In the genomic region with DNA sequence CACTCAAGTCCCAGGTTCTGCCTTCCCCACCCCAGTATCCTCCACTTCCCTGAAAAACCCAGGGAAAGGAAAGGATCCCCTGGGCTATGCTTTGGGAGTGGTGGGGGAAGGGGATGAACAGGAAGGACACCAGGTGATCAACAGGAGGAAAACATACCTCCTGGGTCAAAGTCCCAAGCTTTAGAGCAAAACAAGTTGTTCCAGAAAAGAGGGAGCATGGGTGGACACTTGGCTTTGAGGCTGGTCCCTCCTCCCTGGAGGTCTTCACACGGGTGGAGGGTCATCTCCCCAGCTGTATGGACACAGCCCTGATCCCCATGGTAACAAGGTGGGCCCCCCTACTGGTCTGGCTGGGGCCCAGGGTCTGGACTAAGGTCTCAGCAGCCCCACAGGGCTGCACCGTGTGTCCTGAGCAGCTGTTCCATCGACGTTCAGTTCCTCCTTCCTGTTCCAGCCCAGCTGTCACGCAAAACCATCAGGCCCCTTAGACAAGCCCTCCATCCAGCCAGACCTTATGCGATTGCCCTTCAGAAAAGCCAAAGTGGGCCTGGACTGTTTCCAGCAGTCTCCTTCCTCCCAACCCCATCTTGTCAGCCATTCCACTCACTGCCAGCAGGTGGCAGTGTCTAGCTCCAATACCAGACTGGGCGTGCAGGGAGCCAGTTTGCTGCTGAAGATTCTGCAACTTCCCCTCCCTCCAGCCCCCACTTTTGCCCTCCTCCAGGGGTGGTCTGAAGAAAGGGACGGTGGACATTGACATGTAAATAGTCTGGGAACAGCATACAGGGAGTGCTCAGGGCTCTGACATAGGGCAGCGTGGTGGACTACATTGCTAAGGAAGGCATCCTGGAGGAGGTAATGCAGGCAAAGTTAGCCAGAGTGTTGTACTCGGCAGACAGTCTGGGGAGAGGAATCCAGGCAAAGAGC, we compare ENCODE assay signal across 8 cellular contexts. TPM values are rescaled to one million over a fixed set of nuclear protein-coding genes. Genes with fewer than 3 reads are reported as not detected.
DNase-seq lines count a peak whose midpoint lies in the region; ATAC-seq and TF ChIP-seq lines count a peak whose summit lies in the region.

No MANE protein-coding gene starts in this region.

- H3K9me3 ChIP-seq in neutrophil, result no peaks in the 10 kb centered on the region
- H3K9me3 ChIP-seq in thoracic aorta, result no peaks in the 10 kb centered on the region

- in situ Hi-C loops in KBM-7 (cut with MboI; ENCODE audit: low pct_unique_long_range_greater_than_20kb, low sequenced_read_pairs), result loop anchor here (25.0 kb wide), 1 partner anchor 520 kb away; no protein-coding TSS in a partner anchor

- H3K36me3 ChIP-seq in neutrophil, result no peaks in the 10 kb centered on the region
- H3K36me3 ChIP-seq in thoracic aorta, result no peaks in the 10 kb centered on the region

- H3K4me3 ChIP-seq in neutrophil (ENCODE audit: low read depth in 1 of 2, low read length in 1 of 2), result no peak overlapping the region
- no peak overlapping the region for H3K4me3 ChIP-seq in thoracic aorta

- peak; percentile 91 for TF ChIP-seq CTCF in RWPE1 (conservative IDR thresholded peaks at IDR 0.05; ENCODE audit: low read depth)
- peak; percentile 86 for TF ChIP-seq CTCF in foreskin keratinocyte (conservative IDR thresholded peaks at IDR 0.05)
- peak; percentile 82 for TF ChIP-seq CTCF in neutrophil (IDR thresholded peaks at IDR 0.05)
- peak; percentile 89 for TF ChIP-seq CTCF in thoracic aorta (IDR thresholded peaks at IDR 0.05)

- DNase-seq in AG20443 (ENCODE audit: low spot score), result peak; percentile 85
- DNase-seq in KBM-7, result peak; percentile 90
- peak; percentile 73 for DNase-seq in RWPE1 (ENCODE audit: low spot score)
- peak; percentile 61 for DNase-seq in activated T-helper 2 cell treated with anti-CD3 and anti-CD28 coated beads, Interferon-gamma antibody, Interleukin-2, Interleukin-4, amounts not matched to agents 10 μg/mL and 5 μg/mL and 100 μg/mL, durations not matched to agents 14 hours and 24 hours and 36 hours (ENCODE audit: low spot score)
- peak in 1 of 2 donors; percentile 39 for DNase-seq in foreskin keratinocyte
- DNase-seq in thoracic aorta (ENCODE audit: low spot score), result peak; percentile 52

- H3K27me3 ChIP-seq in foreskin keratinocyte (peaks cover 10% of the 10 kb centered on the region), neutrophil (no peaks in the 10 kb centered on the region), thoracic aorta (replicated peaks; ENCODE audit: insufficient read depth) (no peaks in the 10 kb centered on the region)

- peak; percentile 71 for ATAC-seq in GM19023 (IDR thresholded peaks at IDR 0.05; ENCODE audit: unreplicated experiment)
- ATAC-seq in foreskin keratinocyte, result peak; percentile 21
- no peak for ATAC-seq in thoracic aorta (ENCODE audit: insufficient number of reproducible peaks, low FRiP score, low read depth)

- no peaks in the 10 kb centered on the region for H3K36me3 Mint-ChIP-seq in activated T-helper 2 cell treated with anti-CD3 and anti-CD28 coated beads, Interferon-gamma antibody, Interleukin-2, Interleukin-4, amounts not matched to agents 10 μg/mL and 5 μg/mL and 100 μg/mL, durations not matched to agents 14 hours and 24 hours and 36 hours (ENCODE audit: low read depth)

- no peak overlapping the region for H3K27ac ChIP-seq in RWPE1
- H3K27ac ChIP-seq in foreskin keratinocyte, result no peak overlapping the region
- no peak overlapping the region for H3K27ac ChIP-seq in neutrophil
- no peak overlapping the region for H3K27ac ChIP-seq in thoracic aorta

- H3K9me3 Mint-ChIP-seq in activated T-helper 2 cell treated with anti-CD3 and anti-CD28 coated beads, Interferon-gamma antibody, Interleukin-2, Interleukin-4, amounts not matched to agents 10 μg/mL and 5 μg/mL and 100 μg/mL, durations not matched to agents 14 hours and 24 hours and 36 hours, result no peaks in the 10 kb centered on the region

- no peak overlapping the region for H3K4me3 Mint-ChIP-seq in activated T-helper 2 cell treated with anti-CD3 and anti-CD28 coated beads, Interferon-gamma antibody, Interleukin-2, Interleukin-4, amounts not matched to agents 10 μg/mL and 5 μg/mL and 100 μg/mL, durations not matched to agents 14 hours and 24 hours and 36 hours (ENCODE audit: low read depth)

- CTCF ChIA-PET in RWPE1 (lab: Yijun Ruan, JAX), result interaction anchor here (0.5 to 3.0 kb wide), 22 partner anchors 8 to 1727 kb away, joined by 3 to 23 read pairs (median 4); no protein-coding TSS in a partner anchor

- H3K27ac Mint-ChIP-seq in activated T-helper 2 cell treated with anti-CD3 and anti-CD28 coated beads, Interferon-gamma antibody, Interleukin-2, Interleukin-4, amounts not matched to agents 10 μg/mL and 5 μg/mL and 100 μg/mL, durations not matched to agents 14 hours and 24 hours and 36 hours, result no peak overlapping the region

- POLR2A ChIA-PET in RWPE1 (lab: Yijun Ruan, JAX; ENCODE audit: low non-redundant PET), result interaction anchor here (1.0 kb wide), 1 partner anchor 14 kb away, joined by 4 read pairs; no protein-coding TSS in a partner anchor

- H3K27me3 Mint-ChIP-seq in activated T-helper 2 cell treated with anti-CD3 and anti-CD28 coated beads, Interferon-gamma antibody, Interleukin-2, Interleukin-4, amounts not matched to agents 10 μg/mL and 5 μg/mL and 100 μg/mL, durations not matched to agents 14 hours and 24 hours and 36 hours (ENCODE audit: low read depth), result peaks cover 5% of the 10 kb centered on the region

- H3K4me1 Mint-ChIP-seq in activated T-helper 2 cell treated with anti-CD3 and anti-CD28 coated beads, Interferon-gamma antibody, Interleukin-2, Interleukin-4, amounts not matched to agents 10 μg/mL and 5 μg/mL and 100 μg/mL, durations not matched to agents 14 hours and 24 hours and 36 hours (ENCODE audit: low read depth), result no peaks in the 10 kb centered on the region

- intact Hi-C loops in activated T-helper 2 cell treated with anti-CD3 and anti-CD28 coated beads, Interferon-gamma antibody, Interleukin-2, Interleukin-4, amounts not matched to agents 10 μg/mL and 5 μg/mL and 100 μg/mL, durations not matched to agents 14 hours and 24 hours and 36 hours (cut with micrococcal nuclease), result loop anchor here (1.0 kb wide), 1 partner anchor 71 kb away; no protein-coding TSS in a partner anchor

- H3K4me1 ChIP-seq in foreskin keratinocyte (peaks cover 13% of the 10 kb centered on the region), neutrophil (ENCODE audit: control insufficient read depth in 1 of 2, insufficient read depth in 1 of 2, low read depth in 1 of 2, low read length in 1 of 2) (no peaks in the 10 kb centered on the region), thoracic aorta (ENCODE audit: control insufficient read depth in 1 of 2, low read depth in 2 of 2) (peaks cover 19 to 38% of the 10 kb centered on the region in 2 donors)

RNA-seq across cellular contexts. Expression of a gene that starts 2.9 kb away (rescaled TPM):
- not detected in 2 replicates for total RNA-seq in activated T-helper 2 cell treated with anti-CD3 and anti-CD28 coated beads, Interferon-gamma antibody, Interleukin-2, Interleukin-4, amounts not matched to agents 10 μg/mL and 5 μg/mL and 100 μg/mL, durations not matched to agents 14 hours and 24 hours and 36 hours
- 0.46 and 0.65 TPM in 2 replicates for total RNA-seq in foreskin keratinocyte
- polyA plus RNA-seq in foreskin keratinocyte, result 0.66 and 0.85 TPM in 2 replicates
- not detected for total RNA-seq in thoracic aorta

RNA-seq across cellular contexts. Expression of a gene that starts 39.3 kb away (rescaled TPM):
- not detected in 2 replicates for total RNA-seq in activated T-helper 2 cell treated with anti-CD3 and anti-CD28 coated beads, Interferon-gamma antibody, Interleukin-2, Interleukin-4, amounts not matched to agents 10 μg/mL and 5 μg/mL and 100 μg/mL, durations not matched to agents 14 hours and 24 hours and 36 hours
- not detected in 2 replicates for total RNA-seq in foreskin keratinocyte
- polyA plus RNA-seq in foreskin keratinocyte, result not detected in 2 replicates
- total RNA-seq in thoracic aorta, result 1 to 10 TPM; 2.4 to 3.0 TPM

RNA-seq across cellular contexts. Expression of a gene that starts 55.5 kb away (rescaled TPM):
- not detected in 2 replicates for total RNA-seq in activated T-helper 2 cell treated with anti-CD3 and anti-CD28 coated beads, Interferon-gamma antibody, Interleukin-2, Interleukin-4, amounts not matched to agents 10 μg/mL and 5 μg/mL and 100 μg/mL, durations not matched to agents 14 hours and 24 hours and 36 hours
- total RNA-seq in foreskin keratinocyte (not detected in 2 replicates), thoracic aorta (not detected)
- polyA plus RNA-seq in foreskin keratinocyte, result not detected in 2 replicates
